ENCODE assay signal across 19 cellular contexts in the genomic region with DNA sequence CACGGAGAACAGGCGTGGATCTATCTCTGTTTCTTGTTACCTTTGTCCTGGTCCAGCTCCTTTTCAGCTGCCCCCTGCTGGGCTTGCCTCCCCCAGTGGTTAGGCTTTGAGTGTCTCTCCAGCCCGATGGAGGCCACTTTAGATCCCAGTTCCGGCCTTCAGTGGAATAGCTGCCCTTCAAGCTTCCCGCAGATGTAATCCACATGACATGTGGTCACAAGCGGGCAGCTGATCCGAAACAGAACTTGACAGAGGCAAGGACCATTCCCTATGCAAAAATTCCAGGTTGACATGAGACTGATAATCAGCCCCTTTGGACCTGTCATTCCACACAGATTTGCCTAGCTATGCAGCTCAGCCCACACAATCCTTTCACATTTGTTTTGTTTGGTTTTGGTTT. TPM values are rescaled to one million over a fixed set of nuclear protein-coding genes. Genes with fewer than 3 reads are reported as not detected.
"Had no signal": no experiment of that assay in that cellular context is flagged by ENCODE, and none has a peak within 500 bp of the region (broad histone marks: within the 10 kb centered on the region; RNA-seq: fewer than 3 reads in every experiment).

No MANE protein-coding gene starts in this region.

- DNase-seq: activated CD4-positive, alpha-beta T cell treated with anti-CD3 and anti-CD28 coated beads for 48 hours; activated CD8-positive, alpha-beta memory T cell treated with anti-CD3 and anti-CD28 coated beads, Interleukin-2, amount 50 U/mL, for 4 hours; activated CD8-positive, alpha-beta T cell treated with anti-CD3 and anti-CD28 coated beads, Interleukin-2, amount 10 ng/mL, durations not matched to agents 7 days and 5 days; activated gamma-delta T cell treated with Interleukin-2 at 50 U/mL for 16 hours; activated naive CD8-positive, alpha-beta T cell treated with anti-CD3 and anti-CD28 coated beads, Interleukin-2, amount 10 ng/mL, durations not matched to agents 7 days and 5 days; foreskin fibroblast; hypothalamus; nephron progenitor cell; psoas muscle; sigmoid colon; spleen; stomach; T-helper 17 cell; testis; upper lobe of left lung had no signal

- H3K9me3 ChIP-seq: psoas muscle, sigmoid colon, spleen, stomach, testis, upper lobe of left lung had no signal

- H3K4me3 ChIP-seq: psoas muscle, sigmoid colon, spleen, stomach, testis, upper lobe of left lung had no signal

- H3K27me3 ChIP-seq: sigmoid colon, spleen, stomach, testis, upper lobe of left lung had no signal

- H3K4me1 ChIP-seq: psoas muscle, sigmoid colon, stomach, upper lobe of left lung had no signal

- H3K27ac ChIP-seq: psoas muscle, sigmoid colon, spleen, stomach, testis, upper lobe of left lung had no signal

RNA-seq across cellular contexts. Expression of gene AQP8, which starts 40.6 kb away (rescaled TPM):
- total RNA-seq: activated naive CD8-positive, alpha-beta T cell treated with anti-CD3 and anti-CD28 coated beads, Interleukin-2, amount 10 ng/mL, durations not matched to agents 7 days and 5 days; esophagus mucosa; lower leg skin; mesenteric fat pad; omental fat pad; spleen; stomach had no signal
